Comparison of ENCODE assay signal across 1 cellular context in the genomic region with DNA sequence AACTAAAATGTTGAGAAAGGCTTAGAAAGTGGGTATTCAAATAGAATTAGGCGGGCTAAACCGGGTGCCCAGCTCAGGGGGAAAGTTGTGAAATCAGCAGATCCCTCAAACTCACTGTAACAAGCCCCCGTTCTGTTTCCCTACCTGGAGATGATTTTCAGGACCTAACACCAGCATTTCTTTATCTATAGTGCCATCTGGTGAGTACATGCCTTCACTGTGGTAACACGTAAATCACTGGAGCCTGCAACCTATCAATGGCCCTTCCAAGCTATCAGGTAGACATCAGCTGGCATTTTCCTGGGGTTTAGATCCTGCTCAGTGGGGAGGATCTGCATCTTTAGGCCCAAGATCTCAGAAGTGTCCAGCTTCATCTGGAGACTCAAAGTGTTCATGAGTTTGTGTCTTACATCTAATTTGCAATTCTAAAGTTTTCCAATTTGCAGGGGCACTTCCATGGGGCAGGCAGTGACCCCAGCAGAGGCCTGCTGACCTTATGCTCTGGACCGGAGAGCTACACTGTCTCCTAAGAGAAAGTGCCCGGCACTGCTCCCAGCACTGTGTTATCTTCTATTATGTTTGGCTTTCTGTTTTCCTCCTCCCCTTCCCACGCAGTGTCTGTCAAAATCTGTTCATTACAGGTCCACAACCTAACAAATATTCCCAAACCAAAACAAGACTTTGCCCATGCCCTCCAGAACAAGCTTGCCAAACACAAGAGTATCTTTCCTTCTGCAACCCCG.
TF ChIP-seq lines count a peak whose summit lies in the region.

No MANE protein-coding gene starts in this region.

TF ChIP-seq in HCT116, 20 proteins besides CTCF, POLR2A, EP300 and RAD21 (continued from another document):
- TF ChIP-seq, protein P1, sequence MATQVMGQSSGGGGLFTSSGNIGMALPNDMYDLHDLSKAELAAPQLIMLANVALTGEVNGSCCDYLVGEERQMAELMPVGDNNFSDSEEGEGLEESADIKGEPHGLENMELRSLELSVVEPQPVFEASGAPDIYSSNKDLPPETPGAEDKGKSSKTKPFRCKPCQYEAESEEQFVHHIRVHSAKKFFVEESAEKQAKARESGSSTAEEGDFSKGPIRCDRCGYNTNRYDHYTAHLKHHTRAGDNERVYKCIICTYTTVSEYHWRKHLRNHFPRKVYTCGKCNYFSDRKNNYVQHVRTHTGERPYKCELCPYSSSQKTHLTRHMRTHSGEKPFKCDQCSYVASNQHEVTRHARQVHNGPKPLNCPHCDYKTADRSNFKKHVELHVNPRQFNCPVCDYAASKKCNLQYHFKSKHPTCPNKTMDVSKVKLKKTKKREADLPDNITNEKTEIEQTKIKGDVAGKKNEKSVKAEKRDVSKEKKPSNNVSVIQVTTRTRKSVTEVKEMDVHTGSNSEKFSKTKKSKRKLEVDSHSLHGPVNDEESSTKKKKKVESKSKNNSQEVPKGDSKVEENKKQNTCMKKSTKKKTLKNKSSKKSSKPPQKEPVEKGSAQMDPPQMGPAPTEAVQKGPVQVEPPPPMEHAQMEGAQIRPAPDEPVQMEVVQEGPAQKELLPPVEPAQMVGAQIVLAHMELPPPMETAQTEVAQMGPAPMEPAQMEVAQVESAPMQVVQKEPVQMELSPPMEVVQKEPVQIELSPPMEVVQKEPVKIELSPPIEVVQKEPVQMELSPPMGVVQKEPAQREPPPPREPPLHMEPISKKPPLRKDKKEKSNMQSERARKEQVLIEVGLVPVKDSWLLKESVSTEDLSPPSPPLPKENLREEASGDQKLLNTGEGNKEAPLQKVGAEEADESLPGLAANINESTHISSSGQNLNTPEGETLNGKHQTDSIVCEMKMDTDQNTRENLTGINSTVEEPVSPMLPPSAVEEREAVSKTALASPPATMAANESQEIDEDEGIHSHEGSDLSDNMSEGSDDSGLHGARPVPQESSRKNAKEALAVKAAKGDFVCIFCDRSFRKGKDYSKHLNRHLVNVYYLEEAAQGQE (IDR thresholded peaks at IDR 0.05; ENCODE audit: low read depth) = no peak
- no peak for TF ChIP-seq EZH2 (IDR thresholded peaks at IDR 0.05)
- TF ChIP-seq CEBPB (IDR thresholded peaks at IDR 0.05; ENCODE audit: low read depth) = no peak
- no peak for TF ChIP-seq YY1 (IDR thresholded peaks at IDR 0.05; ENCODE audit: extremely low read depth, insufficient replicate concordance, low read depth, low read length)
- TF ChIP-seq POLR2AphosphoS5 (IDR thresholded peaks at IDR 0.05; ENCODE audit: low read depth, low read length) = no peak
- no peak for TF ChIP-seq ELF1 (IDR thresholded peaks at IDR 0.05; ENCODE audit: borderline replicate concordance, low read depth)
- no peak for TF ChIP-seq ZNF274 (IDR thresholded peaks at IDR 0.05; ENCODE audit: low read depth, low read length)
- TF ChIP-seq EZH2phosphoT487 (IDR thresholded peaks at IDR 0.05; ENCODE audit: borderline replicate concordance) = no peak
- TF ChIP-seq SP1 (IDR thresholded peaks at IDR 0.05; ENCODE audit: low read depth) = no peak
- TF ChIP-seq ZFX (IDR thresholded peaks at IDR 0.05) = no peak
- no peak for TF ChIP-seq SRF (IDR thresholded peaks at IDR 0.05; ENCODE audit: low read depth)
TF ChIP-seq in HCT116: peak in this region for 0.
